In genomic region chr21:35603471-35603870, GRCh38 we compare ENCODE assay signal across 13 cellular contexts.
DNase-seq lines count a peak whose midpoint lies in the region; ATAC-seq and TF ChIP-seq lines count a peak whose summit lies in the region.
"Had no signal": no experiment of that assay in that cellular context is flagged by ENCODE, and none has a peak within 500 bp of the region (broad histone marks: within the 10 kb centered on the region; RNA-seq: fewer than 3 reads in every experiment).

No MANE protein-coding gene starts in this region.

- no peaks in the 10 kb centered on the region for H3K27me3 ChIP-seq in breast epithelium
- H3K27me3 ChIP-seq: gastrocnemius medialis had no signal

- no peak for TF ChIP-seq POLR2A in breast epithelium (IDR thresholded peaks at IDR 0.05)

- no peaks in the 10 kb centered on the region for H3K9me3 ChIP-seq in breast epithelium
- H3K9me3 ChIP-seq: gastrocnemius medialis had no signal

- no peak overlapping the region for H3K27ac ChIP-seq in breast epithelium
- H3K27ac ChIP-seq: gastrocnemius medialis had no signal

- no peaks in the 10 kb centered on the region for H3K4me1 ChIP-seq in breast epithelium
- H3K4me1 ChIP-seq: gastrocnemius medialis had no signal

- no peaks in the 10 kb centered on the region for H3K36me3 ChIP-seq in breast epithelium
- H3K36me3 ChIP-seq: gastrocnemius medialis had no signal

- intact Hi-C loops in breast epithelium (cut with DNase I; ENCODE audit: low total_unique reads), result no loop called here

- ATAC-seq in GM19351 (IDR thresholded peaks at IDR 0.05; ENCODE audit: unreplicated experiment), result no peak
- ATAC-seq: gastrocnemius medialis had no signal

- peak; percentile 17 for DNase-seq in NCI-H2196 (lab: John Stamatoyannopoulos, UW; ENCODE audit: unreplicated experiment)
- no peak for DNase-seq in NCI-H2196 treated with DMSO at 0.1 percent for 48 hours (lab: John Stamatoyannopoulos, UW; ENCODE audit: unreplicated experiment)
- peak; percentile 54 for DNase-seq in NCI-H748 (lab: John Stamatoyannopoulos, UW; ENCODE audit: unreplicated experiment)
- no peak for DNase-seq in fibroblast of pulmonary artery (ENCODE audit: low read depth)
- no peak for DNase-seq in NCI-H510A treated with DMSO at 0.1 percent for 48 hours (lab: John Stamatoyannopoulos, UW)
- no peak for DNase-seq in NAMALWA (ENCODE audit: low spot score)
- DNase-seq in breast epithelium (ENCODE audit: low spot score in 2 of 2), result no peak
- DNase-seq: activated CD4-positive, CD25-positive, alpha-beta regulatory T cell; gastrocnemius medialis; NCI-H2029 treated with DMSO at 0.1 percent for 48 hours; nephron progenitor cell; Right ventricle myocardium superior had no signal

- TF ChIP-seq CTCF in fibroblast of pulmonary artery (IDR thresholded peaks at IDR 0.05; ENCODE audit: low read length, missing control alignments) (peak; percentile 2), breast epithelium (IDR thresholded peaks at IDR 0.05) (no peak)

- H3K4me3 ChIP-seq in fibroblast of pulmonary artery (replicated peaks; ENCODE audit: low read depth, low read length), result no peak overlapping the region
- H3K4me3 ChIP-seq in breast epithelium, result no peak overlapping the region
- H3K4me3 ChIP-seq: gastrocnemius medialis had no signal

Comparison
In these comparisons a context has a peak if more than half of its experiments do, and no peak if none do; other contexts are left out.
1. DNase-seq: peak in NCI-H2196 (single experiment) and NCI-H748 (single experiment); none in NCI-H2196 treated with DMSO at 0.1 percent for 48 hours (single experiment), fibroblast of pulmonary artery (single experiment), NCI-H510A treated with DMSO at 0.1 percent for 48 hours (single experiment), NAMALWA (single experiment) and breast epithelium (0 of 2).